ENCODE assay signal across 2 cellular contexts in genomic region chr11:9039863-9040262, GRCh38.
TF ChIP-seq lines count a peak whose summit lies in the region.

No MANE protein-coding gene starts in this region.

TF ChIP-seq in HCT116, 20 proteins besides CTCF, POLR2A, EP300 and RAD21:
- no peak for TF ChIP-seq EGR1 (IDR thresholded peaks at IDR 0.05; ENCODE audit: low read depth)
- no peak for TF ChIP-seq JUND (IDR thresholded peaks at IDR 0.05)
- TF ChIP-seq EZH2 (IDR thresholded peaks at IDR 0.05), result no peak
- TF ChIP-seq, protein P1, sequence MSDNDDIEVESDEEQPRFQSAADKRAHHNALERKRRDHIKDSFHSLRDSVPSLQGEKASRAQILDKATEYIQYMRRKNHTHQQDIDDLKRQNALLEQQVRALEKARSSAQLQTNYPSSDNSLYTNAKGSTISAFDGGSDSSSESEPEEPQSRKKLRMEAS (IDR thresholded peaks at IDR 0.05), result no peak
- TF ChIP-seq SP1 (IDR thresholded peaks at IDR 0.05; ENCODE audit: low read depth), result no peak
- no peak for TF ChIP-seq ZNF274 (IDR thresholded peaks at IDR 0.05; ENCODE audit: low read depth, low read length)
- no peak for TF ChIP-seq SRF (IDR thresholded peaks at IDR 0.05; ENCODE audit: low read depth)
- TF ChIP-seq ZFX (IDR thresholded peaks at IDR 0.05), result no peak
TF ChIP-seq in HCT116: peak in this region for 0.

TF ChIP-seq in H1, 55 proteins besides CTCF, POLR2A, EP300 and RAD21:
- TF ChIP-seq CBX5 (IDR thresholded peaks at IDR 0.05; ENCODE audit: low read depth, low read length), result no peak
- TF ChIP-seq USF2 (IDR thresholded peaks at IDR 0.05; ENCODE audit: low read length), result no peak
- no peak for TF ChIP-seq GABPA (IDR thresholded peaks at IDR 0.05; ENCODE audit: borderline replicate concordance, insufficient read depth, low read length)
- no peak for TF ChIP-seq SP2 (IDR thresholded peaks at IDR 0.05; ENCODE audit: low read length)
- TF ChIP-seq SP1 (IDR thresholded peaks at IDR 0.05; ENCODE audit: low read depth, low read length), result no peak
- TF ChIP-seq ATF3 (IDR thresholded peaks at IDR 0.05; ENCODE audit: insufficient read depth, low read depth, low read length), result no peak
- no peak for TF ChIP-seq CBX8 (IDR thresholded peaks at IDR 0.05; ENCODE audit: borderline replicate concordance, low read depth, low read length)
- TF ChIP-seq YY1 (IDR thresholded peaks at IDR 0.05; ENCODE audit: low read depth, low read length), result no peak
- TF ChIP-seq JUN (IDR thresholded peaks at IDR 0.05; ENCODE audit: low read depth, low read length), result no peak
- no peak for TF ChIP-seq MAFK (IDR thresholded peaks at IDR 0.05; ENCODE audit: low read depth, low read length)
- no peak for TF ChIP-seq ZNF274 (IDR thresholded peaks at IDR 0.05; ENCODE audit: borderline replicate concordance, extremely low read depth, low read length)
- TF ChIP-seq ATF2 (IDR thresholded peaks at IDR 0.05; ENCODE audit: low read length), result no peak
